Comparison of ENCODE assay signal across 1 cellular context in the genomic region with DNA sequence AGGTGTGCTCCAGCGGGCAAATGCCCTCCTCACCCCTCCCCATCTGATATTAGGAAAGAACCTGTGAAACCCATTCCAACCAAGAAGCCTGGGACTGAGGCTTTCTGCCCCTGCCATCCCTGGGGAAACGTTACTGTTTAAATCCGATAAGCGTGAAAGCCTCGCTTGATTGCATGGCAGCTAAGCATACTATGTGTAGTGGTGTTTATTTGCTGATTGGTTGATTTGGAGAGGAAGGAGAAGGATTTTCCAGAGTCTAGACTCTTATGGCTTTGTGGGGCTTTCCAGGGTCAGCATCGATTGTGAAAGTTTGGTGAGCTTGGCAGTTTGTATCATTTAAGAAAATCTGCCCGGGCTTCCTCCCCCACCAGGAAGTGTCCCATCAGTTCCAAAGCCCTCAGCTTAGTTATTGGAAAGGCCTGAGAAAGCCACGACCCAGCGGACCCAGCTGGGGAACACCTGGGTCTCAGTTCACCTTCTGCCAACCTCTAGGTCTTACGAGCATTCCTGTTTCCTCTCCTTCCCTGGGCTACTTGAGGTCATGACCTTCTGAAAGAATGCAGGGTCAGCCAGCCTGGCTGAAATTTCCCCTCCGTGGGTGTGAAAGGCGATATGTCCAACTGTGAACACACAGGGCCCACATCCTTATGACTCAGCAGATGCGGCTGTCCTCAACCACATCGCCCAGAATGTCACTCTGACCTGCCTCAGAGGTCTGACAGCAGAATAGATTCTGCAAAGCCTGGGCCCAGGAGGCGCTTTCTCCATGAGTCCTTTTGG.
TF ChIP-seq lines count a peak whose summit lies in the region.

No MANE protein-coding gene starts in this region.

TF ChIP-seq in K562, 482 proteins besides CTCF, POLR2A, EP300 and RAD21 (continued from another document and continues in another):
- TF ChIP-seq, protein P1, sequence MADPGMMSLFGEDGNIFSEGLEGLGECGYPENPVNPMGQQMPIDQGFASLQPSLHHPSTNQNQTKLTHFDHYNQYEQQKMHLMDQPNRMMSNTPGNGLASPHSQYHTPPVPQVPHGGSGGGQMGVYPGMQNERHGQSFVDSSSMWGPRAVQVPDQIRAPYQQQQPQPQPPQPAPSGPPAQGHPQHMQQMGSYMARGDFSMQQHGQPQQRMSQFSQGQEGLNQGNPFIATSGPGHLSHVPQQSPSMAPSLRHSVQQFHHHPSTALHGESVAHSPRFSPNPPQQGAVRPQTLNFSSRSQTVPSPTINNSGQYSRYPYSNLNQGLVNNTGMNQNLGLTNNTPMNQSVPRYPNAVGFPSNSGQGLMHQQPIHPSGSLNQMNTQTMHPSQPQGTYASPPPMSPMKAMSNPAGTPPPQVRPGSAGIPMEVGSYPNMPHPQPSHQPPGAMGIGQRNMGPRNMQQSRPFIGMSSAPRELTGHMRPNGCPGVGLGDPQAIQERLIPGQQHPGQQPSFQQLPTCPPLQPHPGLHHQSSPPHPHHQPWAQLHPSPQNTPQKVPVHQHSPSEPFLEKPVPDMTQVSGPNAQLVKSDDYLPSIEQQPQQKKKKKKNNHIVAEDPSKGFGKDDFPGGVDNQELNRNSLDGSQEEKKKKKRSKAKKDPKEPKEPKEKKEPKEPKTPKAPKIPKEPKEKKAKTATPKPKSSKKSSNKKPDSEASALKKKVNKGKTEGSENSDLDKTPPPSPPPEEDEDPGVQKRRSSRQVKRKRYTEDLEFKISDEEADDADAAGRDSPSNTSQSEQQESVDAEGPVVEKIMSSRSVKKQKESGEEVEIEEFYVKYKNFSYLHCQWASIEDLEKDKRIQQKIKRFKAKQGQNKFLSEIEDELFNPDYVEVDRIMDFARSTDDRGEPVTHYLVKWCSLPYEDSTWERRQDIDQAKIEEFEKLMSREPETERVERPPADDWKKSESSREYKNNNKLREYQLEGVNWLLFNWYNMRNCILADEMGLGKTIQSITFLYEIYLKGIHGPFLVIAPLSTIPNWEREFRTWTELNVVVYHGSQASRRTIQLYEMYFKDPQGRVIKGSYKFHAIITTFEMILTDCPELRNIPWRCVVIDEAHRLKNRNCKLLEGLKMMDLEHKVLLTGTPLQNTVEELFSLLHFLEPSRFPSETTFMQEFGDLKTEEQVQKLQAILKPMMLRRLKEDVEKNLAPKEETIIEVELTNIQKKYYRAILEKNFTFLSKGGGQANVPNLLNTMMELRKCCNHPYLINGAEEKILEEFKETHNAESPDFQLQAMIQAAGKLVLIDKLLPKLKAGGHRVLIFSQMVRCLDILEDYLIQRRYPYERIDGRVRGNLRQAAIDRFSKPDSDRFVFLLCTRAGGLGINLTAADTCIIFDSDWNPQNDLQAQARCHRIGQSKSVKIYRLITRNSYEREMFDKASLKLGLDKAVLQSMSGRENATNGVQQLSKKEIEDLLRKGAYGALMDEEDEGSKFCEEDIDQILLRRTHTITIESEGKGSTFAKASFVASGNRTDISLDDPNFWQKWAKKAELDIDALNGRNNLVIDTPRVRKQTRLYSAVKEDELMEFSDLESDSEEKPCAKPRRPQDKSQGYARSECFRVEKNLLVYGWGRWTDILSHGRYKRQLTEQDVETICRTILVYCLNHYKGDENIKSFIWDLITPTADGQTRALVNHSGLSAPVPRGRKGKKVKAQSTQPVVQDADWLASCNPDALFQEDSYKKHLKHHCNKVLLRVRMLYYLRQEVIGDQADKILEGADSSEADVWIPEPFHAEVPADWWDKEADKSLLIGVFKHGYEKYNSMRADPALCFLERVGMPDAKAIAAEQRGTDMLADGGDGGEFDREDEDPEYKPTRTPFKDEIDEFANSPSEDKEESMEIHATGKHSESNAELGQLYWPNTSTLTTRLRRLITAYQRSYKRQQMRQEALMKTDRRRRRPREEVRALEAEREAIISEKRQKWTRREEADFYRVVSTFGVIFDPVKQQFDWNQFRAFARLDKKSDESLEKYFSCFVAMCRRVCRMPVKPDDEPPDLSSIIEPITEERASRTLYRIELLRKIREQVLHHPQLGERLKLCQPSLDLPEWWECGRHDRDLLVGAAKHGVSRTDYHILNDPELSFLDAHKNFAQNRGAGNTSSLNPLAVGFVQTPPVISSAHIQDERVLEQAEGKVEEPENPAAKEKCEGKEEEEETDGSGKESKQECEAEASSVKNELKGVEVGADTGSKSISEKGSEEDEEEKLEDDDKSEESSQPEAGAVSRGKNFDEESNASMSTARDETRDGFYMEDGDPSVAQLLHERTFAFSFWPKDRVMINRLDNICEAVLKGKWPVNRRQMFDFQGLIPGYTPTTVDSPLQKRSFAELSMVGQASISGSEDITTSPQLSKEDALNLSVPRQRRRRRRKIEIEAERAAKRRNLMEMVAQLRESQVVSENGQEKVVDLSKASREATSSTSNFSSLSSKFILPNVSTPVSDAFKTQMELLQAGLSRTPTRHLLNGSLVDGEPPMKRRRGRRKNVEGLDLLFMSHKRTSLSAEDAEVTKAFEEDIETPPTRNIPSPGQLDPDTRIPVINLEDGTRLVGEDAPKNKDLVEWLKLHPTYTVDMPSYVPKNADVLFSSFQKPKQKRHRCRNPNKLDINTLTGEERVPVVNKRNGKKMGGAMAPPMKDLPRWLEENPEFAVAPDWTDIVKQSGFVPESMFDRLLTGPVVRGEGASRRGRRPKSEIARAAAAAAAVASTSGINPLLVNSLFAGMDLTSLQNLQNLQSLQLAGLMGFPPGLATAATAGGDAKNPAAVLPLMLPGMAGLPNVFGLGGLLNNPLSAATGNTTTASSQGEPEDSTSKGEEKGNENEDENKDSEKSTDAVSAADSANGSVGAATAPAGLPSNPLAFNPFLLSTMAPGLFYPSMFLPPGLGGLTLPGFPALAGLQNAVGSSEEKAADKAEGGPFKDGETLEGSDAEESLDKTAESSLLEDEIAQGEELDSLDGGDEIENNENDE (IDR thresholded peaks at IDR 0.05; ENCODE audit: low read depth, low read length) = no peak
- TF ChIP-seq, protein P2, sequence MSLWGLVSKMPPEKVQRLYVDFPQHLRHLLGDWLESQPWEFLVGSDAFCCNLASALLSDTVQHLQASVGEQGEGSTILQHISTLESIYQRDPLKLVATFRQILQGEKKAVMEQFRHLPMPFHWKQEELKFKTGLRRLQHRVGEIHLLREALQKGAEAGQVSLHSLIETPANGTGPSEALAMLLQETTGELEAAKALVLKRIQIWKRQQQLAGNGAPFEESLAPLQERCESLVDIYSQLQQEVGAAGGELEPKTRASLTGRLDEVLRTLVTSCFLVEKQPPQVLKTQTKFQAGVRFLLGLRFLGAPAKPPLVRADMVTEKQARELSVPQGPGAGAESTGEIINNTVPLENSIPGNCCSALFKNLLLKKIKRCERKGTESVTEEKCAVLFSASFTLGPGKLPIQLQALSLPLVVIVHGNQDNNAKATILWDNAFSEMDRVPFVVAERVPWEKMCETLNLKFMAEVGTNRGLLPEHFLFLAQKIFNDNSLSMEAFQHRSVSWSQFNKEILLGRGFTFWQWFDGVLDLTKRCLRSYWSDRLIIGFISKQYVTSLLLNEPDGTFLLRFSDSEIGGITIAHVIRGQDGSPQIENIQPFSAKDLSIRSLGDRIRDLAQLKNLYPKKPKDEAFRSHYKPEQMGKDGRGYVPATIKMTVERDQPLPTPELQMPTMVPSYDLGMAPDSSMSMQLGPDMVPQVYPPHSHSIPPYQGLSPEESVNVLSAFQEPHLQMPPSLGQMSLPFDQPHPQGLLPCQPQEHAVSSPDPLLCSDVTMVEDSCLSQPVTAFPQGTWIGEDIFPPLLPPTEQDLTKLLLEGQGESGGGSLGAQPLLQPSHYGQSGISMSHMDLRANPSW (CRISPR knock-in tag; IDR thresholded peaks at IDR 0.05) = no peak
- TF ChIP-seq, protein P3, sequence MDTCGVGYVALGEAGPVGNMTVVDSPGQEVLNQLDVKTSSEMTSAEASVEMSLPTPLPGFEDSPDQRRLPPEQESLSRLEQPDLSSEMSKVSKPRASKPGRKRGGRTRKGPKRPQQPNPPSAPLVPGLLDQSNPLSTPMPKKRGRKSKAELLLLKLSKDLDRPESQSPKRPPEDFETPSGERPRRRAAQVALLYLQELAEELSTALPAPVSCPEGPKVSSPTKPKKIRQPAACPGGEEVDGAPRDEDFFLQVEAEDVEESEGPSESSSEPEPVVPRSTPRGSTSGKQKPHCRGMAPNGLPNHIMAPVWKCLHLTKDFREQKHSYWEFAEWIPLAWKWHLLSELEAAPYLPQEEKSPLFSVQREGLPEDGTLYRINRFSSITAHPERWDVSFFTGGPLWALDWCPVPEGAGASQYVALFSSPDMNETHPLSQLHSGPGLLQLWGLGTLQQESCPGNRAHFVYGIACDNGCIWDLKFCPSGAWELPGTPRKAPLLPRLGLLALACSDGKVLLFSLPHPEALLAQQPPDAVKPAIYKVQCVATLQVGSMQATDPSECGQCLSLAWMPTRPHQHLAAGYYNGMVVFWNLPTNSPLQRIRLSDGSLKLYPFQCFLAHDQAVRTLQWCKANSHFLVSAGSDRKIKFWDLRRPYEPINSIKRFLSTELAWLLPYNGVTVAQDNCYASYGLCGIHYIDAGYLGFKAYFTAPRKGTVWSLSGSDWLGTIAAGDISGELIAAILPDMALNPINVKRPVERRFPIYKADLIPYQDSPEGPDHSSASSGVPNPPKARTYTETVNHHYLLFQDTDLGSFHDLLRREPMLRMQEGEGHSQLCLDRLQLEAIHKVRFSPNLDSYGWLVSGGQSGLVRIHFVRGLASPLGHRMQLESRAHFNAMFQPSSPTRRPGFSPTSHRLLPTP (IDR thresholded peaks at IDR 0.05; ENCODE audit: borderline replicate concordance, extremely low read depth, insufficient read length) = no peak
- TF ChIP-seq, protein P4, sequence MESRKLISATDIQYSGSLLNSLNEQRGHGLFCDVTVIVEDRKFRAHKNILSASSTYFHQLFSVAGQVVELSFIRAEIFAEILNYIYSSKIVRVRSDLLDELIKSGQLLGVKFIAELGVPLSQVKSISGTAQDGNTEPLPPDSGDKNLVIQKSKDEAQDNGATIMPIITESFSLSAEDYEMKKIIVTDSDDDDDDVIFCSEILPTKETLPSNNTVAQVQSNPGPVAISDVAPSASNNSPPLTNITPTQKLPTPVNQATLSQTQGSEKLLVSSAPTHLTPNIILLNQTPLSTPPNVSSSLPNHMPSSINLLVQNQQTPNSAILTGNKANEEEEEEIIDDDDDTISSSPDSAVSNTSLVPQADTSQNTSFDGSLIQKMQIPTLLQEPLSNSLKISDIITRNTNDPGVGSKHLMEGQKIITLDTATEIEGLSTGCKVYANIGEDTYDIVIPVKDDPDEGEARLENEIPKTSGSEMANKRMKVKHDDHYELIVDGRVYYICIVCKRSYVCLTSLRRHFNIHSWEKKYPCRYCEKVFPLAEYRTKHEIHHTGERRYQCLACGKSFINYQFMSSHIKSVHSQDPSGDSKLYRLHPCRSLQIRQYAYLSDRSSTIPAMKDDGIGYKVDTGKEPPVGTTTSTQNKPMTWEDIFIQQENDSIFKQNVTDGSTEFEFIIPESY (CRISPR knock-in tag; IDR thresholded peaks at IDR 0.05) = no peak
- TF ChIP-seq RUNX1 (IDR thresholded peaks at IDR 0.05; ENCODE audit: low read depth) = 0 out of 2 replicates have a peak, but pooled peaks have one; percentile 82
- TF ChIP-seq ZNF445 (CRISPR knock-in tag; IDR thresholded peaks at IDR 0.05; ENCODE audit: low read depth) = no peak
- TF ChIP-seq, protein P5, sequence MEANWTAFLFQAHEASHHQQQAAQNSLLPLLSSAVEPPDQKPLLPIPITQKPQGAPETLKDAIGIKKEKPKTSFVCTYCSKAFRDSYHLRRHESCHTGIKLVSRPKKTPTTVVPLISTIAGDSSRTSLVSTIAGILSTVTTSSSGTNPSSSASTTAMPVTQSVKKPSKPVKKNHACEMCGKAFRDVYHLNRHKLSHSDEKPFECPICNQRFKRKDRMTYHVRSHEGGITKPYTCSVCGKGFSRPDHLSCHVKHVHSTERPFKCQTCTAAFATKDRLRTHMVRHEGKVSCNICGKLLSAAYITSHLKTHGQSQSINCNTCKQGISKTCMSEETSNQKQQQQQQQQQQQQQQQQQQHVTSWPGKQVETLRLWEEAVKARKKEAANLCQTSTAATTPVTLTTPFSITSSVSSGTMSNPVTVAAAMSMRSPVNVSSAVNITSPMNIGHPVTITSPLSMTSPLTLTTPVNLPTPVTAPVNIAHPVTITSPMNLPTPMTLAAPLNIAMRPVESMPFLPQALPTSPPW (CRISPR knock-in tag; IDR thresholded peaks at IDR 0.05) = peak; percentile 46
- TF ChIP-seq, protein P6, sequence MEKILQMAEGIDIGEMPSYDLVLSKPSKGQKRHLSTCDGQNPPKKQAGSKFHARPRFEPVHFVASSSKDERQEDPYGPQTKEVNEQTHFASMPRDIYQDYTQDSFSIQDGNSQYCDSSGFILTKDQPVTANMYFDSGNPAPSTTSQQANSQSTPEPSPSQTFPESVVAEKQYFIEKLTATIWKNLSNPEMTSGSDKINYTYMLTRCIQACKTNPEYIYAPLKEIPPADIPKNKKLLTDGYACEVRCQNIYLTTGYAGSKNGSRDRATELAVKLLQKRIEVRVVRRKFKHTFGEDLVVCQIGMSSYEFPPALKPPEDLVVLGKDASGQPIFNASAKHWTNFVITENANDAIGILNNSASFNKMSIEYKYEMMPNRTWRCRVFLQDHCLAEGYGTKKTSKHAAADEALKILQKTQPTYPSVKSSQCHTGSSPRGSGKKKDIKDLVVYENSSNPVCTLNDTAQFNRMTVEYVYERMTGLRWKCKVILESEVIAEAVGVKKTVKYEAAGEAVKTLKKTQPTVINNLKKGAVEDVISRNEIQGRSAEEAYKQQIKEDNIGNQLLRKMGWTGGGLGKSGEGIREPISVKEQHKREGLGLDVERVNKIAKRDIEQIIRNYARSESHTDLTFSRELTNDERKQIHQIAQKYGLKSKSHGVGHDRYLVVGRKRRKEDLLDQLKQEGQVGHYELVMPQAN (IDR thresholded peaks at IDR 0.05; ENCODE audit: borderline replicate concordance) = no peak
- no peak for TF ChIP-seq ARHGAP35 (IDR thresholded peaks at IDR 0.05; ENCODE audit: partially characterized antibody)
- TF ChIP-seq, protein P7, sequence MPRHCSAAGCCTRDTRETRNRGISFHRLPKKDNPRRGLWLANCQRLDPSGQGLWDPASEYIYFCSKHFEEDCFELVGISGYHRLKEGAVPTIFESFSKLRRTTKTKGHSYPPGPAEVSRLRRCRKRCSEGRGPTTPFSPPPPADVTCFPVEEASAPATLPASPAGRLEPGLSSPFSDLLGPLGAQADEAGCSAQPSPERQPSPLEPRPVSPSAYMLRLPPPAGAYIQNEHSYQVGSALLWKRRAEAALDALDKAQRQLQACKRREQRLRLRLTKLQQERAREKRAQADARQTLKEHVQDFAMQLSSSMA (CRISPR knock-in tag; IDR thresholded peaks at IDR 0.05) = no peak
- no peak; a peak in 1 of 4 replicates for TF ChIP-seq KDM4B (IDR thresholded peaks at IDR 0.05; ENCODE audit: borderline replicate concordance in 2 of 2, low read depth in 1 of 2)
- TF ChIP-seq NR2F6 (CRISPR knock-in tag; IDR thresholded peaks at IDR 0.05) = peak; percentile 41; the same call in 1 of the 2 replicates
- TF ChIP-seq MBD2 (IDR thresholded peaks at IDR 0.05; ENCODE audit: borderline replicate concordance, low read depth) = peak; percentile 80
- TF ChIP-seq, protein P8, sequence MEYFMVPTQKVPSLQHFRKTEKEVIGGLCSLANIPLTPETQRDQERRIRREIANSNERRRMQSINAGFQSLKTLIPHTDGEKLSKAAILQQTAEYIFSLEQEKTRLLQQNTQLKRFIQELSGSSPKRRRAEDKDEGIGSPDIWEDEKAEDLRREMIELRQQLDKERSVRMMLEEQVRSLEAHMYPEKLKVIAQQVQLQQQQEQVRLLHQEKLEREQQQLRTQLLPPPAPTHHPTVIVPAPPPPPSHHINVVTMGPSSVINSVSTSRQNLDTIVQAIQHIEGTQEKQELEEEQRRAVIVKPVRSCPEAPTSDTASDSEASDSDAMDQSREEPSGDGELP (CRISPR knock-in tag; IDR thresholded peaks at IDR 0.05; ENCODE audit: borderline replicate concordance) = peak; percentile 38; the same call in 1 of the 2 replicates
- TF ChIP-seq ZNF766 (CRISPR knock-in tag; conservative IDR thresholded peaks at IDR 0.05) = peak; percentile 79
- peak; percentile 31 to 74 for TF ChIP-seq MAZ (CRISPR knock-in tag; conservative IDR thresholded peaks at IDR 0.05 in 1 of 2, IDR thresholded peaks at IDR 0.05 in 1 of 2)
- peak; percentile 10; the same call in 1 of the 2 replicates for TF ChIP-seq MYC (IDR thresholded peaks at IDR 0.05; ENCODE audit: low read depth, low read length)
- no peak for TF ChIP-seq MYC (CRISPR knock-in tag; IDR thresholded peaks at IDR 0.05; ENCODE audit: borderline replicate concordance, low read depth)
- TF ChIP-seq PPARD (CRISPR knock-in tag; IDR thresholded peaks at IDR 0.05) = no peak
- TF ChIP-seq MAFG (tag; conservative IDR thresholded peaks at IDR 0.05) = peak; percentile 96
- TF ChIP-seq ZNF324 (CRISPR knock-in tag; IDR thresholded peaks at IDR 0.05) = no peak
